Comparison of ENCODE assay signal across 1 cellular context in the genomic region with DNA sequence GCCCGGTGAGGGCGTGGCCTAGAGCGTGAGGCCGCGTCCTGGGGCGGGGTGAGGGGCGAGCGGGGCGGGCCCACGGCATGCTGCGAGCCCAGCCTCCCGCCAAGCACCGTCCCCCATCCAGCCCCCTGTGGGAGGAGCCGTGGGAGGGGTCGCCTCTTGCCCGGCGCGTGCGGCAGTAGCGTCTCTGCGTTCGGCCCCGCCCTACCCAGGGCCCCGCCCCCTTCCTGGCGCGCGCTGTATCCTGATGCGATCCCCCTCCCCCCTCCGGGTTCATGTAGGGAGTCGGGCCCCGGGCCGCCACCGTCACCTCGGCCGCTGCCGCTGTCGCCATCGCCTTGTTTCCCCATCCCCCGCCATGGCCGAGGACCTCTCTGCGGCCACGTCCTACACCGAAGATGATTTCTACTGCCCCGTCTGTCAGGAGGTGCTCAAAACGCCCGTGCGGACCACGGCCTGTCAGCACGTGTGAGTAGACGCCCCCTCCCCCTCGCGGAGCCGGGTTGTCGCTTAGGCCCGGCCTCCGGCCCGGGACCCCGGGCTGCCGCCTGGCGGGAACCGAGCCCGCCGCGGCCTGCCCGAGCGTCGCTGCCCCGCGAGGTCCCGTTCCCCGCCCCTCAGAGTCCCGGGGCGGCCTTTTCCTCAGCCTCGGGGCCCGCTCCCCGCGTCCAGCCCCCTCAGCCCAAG.
TF ChIP-seq lines count a peak whose summit lies in the region.

No MANE protein-coding gene starts in this region.

TF ChIP-seq in HepG2, 621 proteins besides CTCF, POLR2A, EP300 and RAD21 (continued from another document and continues in another):
- TF ChIP-seq, protein P1, sequence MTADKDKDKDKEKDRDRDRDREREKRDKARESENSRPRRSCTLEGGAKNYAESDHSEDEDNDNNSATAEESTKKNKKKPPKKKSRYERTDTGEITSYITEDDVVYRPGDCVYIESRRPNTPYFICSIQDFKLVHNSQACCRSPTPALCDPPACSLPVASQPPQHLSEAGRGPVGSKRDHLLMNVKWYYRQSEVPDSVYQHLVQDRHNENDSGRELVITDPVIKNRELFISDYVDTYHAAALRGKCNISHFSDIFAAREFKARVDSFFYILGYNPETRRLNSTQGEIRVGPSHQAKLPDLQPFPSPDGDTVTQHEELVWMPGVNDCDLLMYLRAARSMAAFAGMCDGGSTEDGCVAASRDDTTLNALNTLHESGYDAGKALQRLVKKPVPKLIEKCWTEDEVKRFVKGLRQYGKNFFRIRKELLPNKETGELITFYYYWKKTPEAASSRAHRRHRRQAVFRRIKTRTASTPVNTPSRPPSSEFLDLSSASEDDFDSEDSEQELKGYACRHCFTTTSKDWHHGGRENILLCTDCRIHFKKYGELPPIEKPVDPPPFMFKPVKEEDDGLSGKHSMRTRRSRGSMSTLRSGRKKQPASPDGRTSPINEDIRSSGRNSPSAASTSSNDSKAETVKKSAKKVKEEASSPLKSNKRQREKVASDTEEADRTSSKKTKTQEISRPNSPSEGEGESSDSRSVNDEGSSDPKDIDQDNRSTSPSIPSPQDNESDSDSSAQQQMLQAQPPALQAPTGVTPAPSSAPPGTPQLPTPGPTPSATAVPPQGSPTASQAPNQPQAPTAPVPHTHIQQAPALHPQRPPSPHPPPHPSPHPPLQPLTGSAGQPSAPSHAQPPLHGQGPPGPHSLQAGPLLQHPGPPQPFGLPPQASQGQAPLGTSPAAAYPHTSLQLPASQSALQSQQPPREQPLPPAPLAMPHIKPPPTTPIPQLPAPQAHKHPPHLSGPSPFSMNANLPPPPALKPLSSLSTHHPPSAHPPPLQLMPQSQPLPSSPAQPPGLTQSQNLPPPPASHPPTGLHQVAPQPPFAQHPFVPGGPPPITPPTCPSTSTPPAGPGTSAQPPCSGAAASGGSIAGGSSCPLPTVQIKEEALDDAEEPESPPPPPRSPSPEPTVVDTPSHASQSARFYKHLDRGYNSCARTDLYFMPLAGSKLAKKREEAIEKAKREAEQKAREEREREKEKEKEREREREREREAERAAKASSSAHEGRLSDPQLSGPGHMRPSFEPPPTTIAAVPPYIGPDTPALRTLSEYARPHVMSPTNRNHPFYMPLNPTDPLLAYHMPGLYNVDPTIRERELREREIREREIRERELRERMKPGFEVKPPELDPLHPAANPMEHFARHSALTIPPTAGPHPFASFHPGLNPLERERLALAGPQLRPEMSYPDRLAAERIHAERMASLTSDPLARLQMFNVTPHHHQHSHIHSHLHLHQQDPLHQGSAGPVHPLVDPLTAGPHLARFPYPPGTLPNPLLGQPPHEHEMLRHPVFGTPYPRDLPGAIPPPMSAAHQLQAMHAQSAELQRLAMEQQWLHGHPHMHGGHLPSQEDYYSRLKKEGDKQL (CRISPR knock-in tag; IDR thresholded peaks at IDR 0.05; ENCODE audit: low read depth): 0 out of 2 replicates have a peak, but pooled peaks have one; percentile 24
- TF ChIP-seq ZNF101 (CRISPR knock-in tag; IDR thresholded peaks at IDR 0.05; ENCODE audit: borderline replicate concordance, low read depth): no peak
- no peak for TF ChIP-seq SRSF9 (IDR thresholded peaks at IDR 0.05; ENCODE audit: borderline replicate concordance, insufficient read depth, low read depth, low read length, poor library complexity, severe bottlenecking)
- TF ChIP-seq ZMYM2 (CRISPR knock-in tag; IDR thresholded peaks at IDR 0.05): no peak
- TF ChIP-seq YEATS2 (CRISPR knock-in tag; IDR thresholded peaks at IDR 0.05; ENCODE audit: borderline replicate concordance): no peak
- TF ChIP-seq ZNF75D (CRISPR knock-in tag; IDR thresholded peaks at IDR 0.05; ENCODE audit: borderline replicate concordance): no peak
- no peak for TF ChIP-seq TCF12 (IDR thresholded peaks at IDR 0.05)
- TF ChIP-seq TCF12 (CRISPR knock-in tag; IDR thresholded peaks at IDR 0.05): no peak
- no peak for TF ChIP-seq U2AF2 (IDR thresholded peaks at IDR 0.05; ENCODE audit: low read depth, low read length)
- TF ChIP-seq HMGA1 (CRISPR knock-in tag; conservative IDR thresholded peaks at IDR 0.05): no peak
- peak; percentile 10 for TF ChIP-seq IKZF4 (CRISPR knock-in tag; IDR thresholded peaks at IDR 0.05; ENCODE audit: borderline replicate concordance, low read depth, not compliant biosample characterization)
- no peak for TF ChIP-seq ZNF460 (CRISPR knock-in tag; IDR thresholded peaks at IDR 0.05; ENCODE audit: borderline replicate concordance)
- TF ChIP-seq, protein P2, sequence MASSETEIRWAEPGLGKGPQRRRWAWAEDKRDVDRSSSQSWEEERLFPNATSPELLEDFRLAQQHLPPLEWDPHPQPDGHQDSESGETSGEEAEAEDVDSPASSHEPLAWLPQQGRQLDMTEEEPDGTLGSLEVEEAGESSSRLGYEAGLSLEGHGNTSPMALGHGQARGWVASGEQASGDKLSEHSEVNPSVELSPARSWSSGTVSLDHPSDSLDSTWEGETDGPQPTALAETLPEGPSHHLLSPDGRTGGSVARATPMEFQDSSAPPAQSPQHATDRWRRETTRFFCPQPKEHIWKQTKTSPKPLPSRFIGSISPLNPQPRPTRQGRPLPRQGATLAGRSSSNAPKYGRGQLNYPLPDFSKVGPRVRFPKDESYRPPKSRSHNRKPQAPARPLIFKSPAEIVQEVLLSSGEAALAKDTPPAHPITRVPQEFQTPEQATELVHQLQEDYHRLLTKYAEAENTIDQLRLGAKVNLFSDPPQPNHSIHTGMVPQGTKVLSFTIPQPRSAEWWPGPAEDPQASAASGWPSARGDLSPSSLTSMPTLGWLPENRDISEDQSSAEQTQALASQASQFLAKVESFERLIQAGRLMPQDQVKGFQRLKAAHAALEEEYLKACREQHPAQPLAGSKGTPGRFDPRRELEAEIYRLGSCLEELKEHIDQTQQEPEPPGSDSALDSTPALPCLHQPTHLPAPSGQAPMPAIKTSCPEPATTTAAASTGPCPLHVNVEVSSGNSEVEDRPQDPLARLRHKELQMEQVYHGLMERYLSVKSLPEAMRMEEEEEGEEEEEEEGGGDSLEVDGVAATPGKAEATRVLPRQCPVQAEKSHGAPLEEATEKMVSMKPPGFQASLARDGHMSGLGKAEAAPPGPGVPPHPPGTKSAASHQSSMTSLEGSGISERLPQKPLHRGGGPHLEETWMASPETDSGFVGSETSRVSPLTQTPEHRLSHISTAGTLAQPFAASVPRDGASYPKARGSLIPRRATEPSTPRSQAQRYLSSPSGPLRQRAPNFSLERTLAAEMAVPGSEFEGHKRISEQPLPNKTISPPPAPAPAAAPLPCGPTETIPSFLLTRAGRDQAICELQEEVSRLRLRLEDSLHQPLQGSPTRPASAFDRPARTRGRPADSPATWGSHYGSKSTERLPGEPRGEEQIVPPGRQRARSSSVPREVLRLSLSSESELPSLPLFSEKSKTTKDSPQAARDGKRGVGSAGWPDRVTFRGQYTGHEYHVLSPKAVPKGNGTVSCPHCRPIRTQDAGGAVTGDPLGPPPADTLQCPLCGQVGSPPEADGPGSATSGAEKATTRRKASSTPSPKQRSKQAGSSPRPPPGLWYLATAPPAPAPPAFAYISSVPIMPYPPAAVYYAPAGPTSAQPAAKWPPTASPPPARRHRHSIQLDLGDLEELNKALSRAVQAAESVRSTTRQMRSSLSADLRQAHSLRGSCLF (CRISPR knock-in tag; IDR thresholded peaks at IDR 0.05; ENCODE audit: borderline replicate concordance): no peak
- no peak; the same call in 1 of the 2 replicates for TF ChIP-seq ZNF768 (CRISPR knock-in tag; IDR thresholded peaks at IDR 0.05)
- TF ChIP-seq ZNF629 (CRISPR knock-in tag; conservative IDR thresholded peaks at IDR 0.05): no peak
- no peak for TF ChIP-seq NFYB (CRISPR knock-in tag; IDR thresholded peaks at IDR 0.05)
- no peak for TF ChIP-seq ZNF816 (CRISPR knock-in tag; IDR thresholded peaks at IDR 0.05; ENCODE audit: borderline replicate concordance)
- no peak for TF ChIP-seq ZNF234 (CRISPR knock-in tag; conservative IDR thresholded peaks at IDR 0.05)
- TF ChIP-seq ZNF251 (CRISPR knock-in tag; IDR thresholded peaks at IDR 0.05): no peak
- TF ChIP-seq ZSCAN25 (CRISPR knock-in tag; IDR thresholded peaks at IDR 0.05): no peak
- TF ChIP-seq SMC3 (IDR thresholded peaks at IDR 0.05; ENCODE audit: low read length): no peak
- peak; percentile 41; the same call in 1 of the 2 replicates for TF ChIP-seq ZNF891 (CRISPR knock-in tag; IDR thresholded peaks at IDR 0.05)
- no peak for TF ChIP-seq GATA4 (IDR thresholded peaks at IDR 0.05; ENCODE audit: borderline replicate concordance, low read depth)
- TF ChIP-seq GPN1 (CRISPR knock-in tag; IDR thresholded peaks at IDR 0.05; ENCODE audit: borderline replicate concordance): no peak
- TF ChIP-seq, protein P3, sequence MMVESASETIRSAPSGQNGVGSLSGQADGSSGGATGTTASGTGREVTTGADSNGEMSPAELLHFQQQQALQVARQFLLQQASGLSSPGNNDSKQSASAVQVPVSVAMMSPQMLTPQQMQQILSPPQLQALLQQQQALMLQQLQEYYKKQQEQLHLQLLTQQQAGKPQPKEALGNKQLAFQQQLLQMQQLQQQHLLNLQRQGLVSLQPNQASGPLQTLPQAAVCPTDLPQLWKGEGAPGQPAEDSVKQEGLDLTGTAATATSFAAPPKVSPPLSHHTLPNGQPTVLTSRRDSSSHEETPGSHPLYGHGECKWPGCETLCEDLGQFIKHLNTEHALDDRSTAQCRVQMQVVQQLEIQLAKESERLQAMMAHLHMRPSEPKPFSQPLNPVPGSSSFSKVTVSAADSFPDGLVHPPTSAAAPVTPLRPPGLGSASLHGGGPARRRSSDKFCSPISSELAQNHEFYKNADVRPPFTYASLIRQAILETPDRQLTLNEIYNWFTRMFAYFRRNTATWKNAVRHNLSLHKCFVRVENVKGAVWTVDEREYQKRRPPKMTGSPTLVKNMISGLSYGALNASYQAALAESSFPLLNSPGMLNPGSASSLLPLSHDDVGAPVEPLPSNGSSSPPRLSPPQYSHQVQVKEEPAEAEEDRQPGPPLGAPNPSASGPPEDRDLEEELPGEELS (CRISPR knock-in tag; IDR thresholded peaks at IDR 0.05): 0 out of 2 replicates have a peak, but pooled peaks have one; percentile 47
- 0 out of 2 replicates have a peak, but pooled peaks have one; percentile 37 for TF ChIP-seq JUN (CRISPR knock-in tag; IDR thresholded peaks at IDR 0.05)
- TF ChIP-seq, protein P4, sequence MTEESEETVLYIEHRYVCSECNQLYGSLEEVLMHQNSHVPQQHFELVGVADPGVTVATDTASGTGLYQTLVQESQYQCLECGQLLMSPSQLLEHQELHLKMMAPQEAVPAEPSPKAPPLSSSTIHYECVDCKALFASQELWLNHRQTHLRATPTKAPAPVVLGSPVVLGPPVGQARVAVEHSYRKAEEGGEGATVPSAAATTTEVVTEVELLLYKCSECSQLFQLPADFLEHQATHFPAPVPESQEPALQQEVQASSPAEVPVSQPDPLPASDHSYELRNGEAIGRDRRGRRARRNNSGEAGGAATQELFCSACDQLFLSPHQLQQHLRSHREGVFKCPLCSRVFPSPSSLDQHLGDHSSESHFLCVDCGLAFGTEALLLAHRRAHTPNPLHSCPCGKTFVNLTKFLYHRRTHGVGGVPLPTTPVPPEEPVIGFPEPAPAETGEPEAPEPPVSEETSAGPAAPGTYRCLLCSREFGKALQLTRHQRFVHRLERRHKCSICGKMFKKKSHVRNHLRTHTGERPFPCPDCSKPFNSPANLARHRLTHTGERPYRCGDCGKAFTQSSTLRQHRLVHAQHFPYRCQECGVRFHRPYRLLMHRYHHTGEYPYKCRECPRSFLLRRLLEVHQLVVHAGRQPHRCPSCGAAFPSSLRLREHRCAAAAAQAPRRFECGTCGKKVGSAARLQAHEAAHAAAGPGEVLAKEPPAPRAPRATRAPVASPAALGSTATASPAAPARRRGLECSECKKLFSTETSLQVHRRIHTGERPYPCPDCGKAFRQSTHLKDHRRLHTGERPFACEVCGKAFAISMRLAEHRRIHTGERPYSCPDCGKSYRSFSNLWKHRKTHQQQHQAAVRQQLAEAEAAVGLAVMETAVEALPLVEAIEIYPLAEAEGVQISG (CRISPR knock-in tag; IDR thresholded peaks at IDR 0.05): peak; percentile 63
- TF ChIP-seq ZNF615 (CRISPR knock-in tag; IDR thresholded peaks at IDR 0.05; ENCODE audit: borderline replicate concordance): no peak
- TF ChIP-seq XBP1 (CRISPR knock-in tag; IDR thresholded peaks at IDR 0.05): no peak
- TF ChIP-seq, protein P5, sequence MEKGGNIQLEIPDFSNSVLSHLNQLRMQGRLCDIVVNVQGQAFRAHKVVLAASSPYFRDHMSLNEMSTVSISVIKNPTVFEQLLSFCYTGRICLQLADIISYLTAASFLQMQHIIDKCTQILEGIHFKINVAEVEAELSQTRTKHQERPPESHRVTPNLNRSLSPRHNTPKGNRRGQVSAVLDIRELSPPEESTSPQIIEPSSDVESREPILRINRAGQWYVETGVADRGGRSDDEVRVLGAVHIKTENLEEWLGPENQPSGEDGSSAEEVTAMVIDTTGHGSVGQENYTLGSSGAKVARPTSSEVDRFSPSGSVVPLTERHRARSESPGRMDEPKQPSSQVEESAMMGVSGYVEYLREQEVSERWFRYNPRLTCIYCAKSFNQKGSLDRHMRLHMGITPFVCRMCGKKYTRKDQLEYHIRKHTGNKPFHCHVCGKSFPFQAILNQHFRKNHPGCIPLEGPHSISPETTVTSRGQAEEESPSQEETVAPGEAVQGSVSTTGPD (CRISPR knock-in tag; IDR thresholded peaks at IDR 0.05): no peak
- TF ChIP-seq BHLHE40 (IDR thresholded peaks at IDR 0.05; ENCODE audit: low read length): no peak; the same call in none of the 2 replicates
- no peak for TF ChIP-seq ZFP1 (CRISPR knock-in tag; IDR thresholded peaks at IDR 0.05)
- TF ChIP-seq, protein P6, sequence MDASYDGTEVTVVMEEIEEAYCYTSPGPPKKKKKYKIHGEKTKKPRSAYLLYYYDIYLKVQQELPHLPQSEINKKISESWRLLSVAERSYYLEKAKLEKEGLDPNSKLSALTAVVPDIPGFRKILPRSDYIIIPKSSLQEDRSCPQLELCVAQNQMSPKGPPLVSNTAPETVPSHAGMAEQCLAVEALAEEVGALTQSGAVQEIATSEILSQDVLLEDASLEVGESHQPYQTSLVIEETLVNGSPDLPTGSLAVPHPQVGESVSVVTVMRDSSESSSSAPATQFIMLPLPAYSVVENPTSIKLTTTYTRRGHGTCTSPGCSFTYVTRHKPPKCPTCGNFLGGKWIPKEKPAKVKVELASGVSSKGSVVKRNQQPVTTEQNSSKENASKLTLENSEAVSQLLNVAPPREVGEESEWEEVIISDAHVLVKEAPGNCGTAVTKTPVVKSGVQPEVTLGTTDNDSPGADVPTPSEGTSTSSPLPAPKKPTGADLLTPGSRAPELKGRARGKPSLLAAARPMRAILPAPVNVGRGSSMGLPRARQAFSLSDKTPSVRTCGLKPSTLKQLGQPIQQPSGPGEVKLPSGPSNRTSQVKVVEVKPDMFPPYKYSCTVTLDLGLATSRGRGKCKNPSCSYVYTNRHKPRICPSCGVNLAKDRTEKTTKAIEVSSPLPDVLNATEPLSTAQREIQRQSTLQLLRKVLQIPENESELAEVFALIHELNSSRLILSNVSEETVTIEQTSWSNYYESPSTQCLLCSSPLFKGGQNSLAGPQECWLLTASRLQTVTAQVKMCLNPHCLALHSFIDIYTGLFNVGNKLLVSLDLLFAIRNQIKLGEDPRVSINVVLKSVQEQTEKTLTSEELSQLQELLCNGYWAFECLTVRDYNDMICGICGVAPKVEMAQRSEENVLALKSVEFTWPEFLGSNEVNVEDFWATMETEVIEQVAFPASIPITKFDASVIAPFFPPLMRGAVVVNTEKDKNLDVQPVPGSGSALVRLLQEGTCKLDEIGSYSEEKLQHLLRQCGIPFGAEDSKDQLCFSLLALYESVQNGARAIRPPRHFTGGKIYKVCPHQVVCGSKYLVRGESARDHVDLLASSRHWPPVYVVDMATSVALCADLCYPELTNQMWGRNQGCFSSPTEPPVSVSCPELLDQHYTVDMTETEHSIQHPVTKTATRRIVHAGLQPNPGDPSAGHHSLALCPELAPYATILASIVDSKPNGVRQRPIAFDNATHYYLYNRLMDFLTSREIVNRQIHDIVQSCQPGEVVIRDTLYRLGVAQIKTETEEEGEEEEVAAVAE (CRISPR knock-in tag; IDR thresholded peaks at IDR 0.05; ENCODE audit: borderline replicate concordance): no peak; the same call in 1 of the 2 replicates
